Comparison of ENCODE assay signal across 9 cellular contexts in genomic region chr10:4956955-4957645, GRCh38. TPM values are rescaled to one million over a fixed set of nuclear protein-coding genes. Genes with fewer than 3 reads are reported as not detected.
DNase-seq lines count a peak whose midpoint lies in the region; ATAC-seq, FAIRE-seq and TF ChIP-seq lines count a peak whose summit lies in the region.
"Not testable (repeated sequence)": the region's sequence is repeated elsewhere in the genome, so short reads cannot be mapped to it uniquely, and the experiment has no call there.
"Had no signal": no experiment of that assay in that cellular context is flagged by ENCODE, and none has a peak within 500 bp of the region (broad histone marks: within the 10 kb centered on the region; RNA-seq: fewer than 3 reads in every experiment).

No MANE protein-coding gene starts in this region.

- WGBS in K562 (ENCODE audit: insufficient coverage, low coverage, missing lambda C conversion rate): 15% methylated on average over 4 of the region's 5 CpGs
- 18% methylated on average over 5 of the region's 5 CpGs for WGBS in HepG2 (ENCODE audit: low lambda C conversion rate)

- H3K4me3 Mint-ChIP-seq in progenitor cell of endocrine pancreas (ENCODE audit: low read depth): not testable (repeated sequence)

- not testable (repeated sequence) for H3K36me3 Mint-ChIP-seq in progenitor cell of endocrine pancreas (ENCODE audit: insufficient read depth)

- H3K9me1 ChIP-seq in K562 (ENCODE audit: control insufficient read depth, insufficient read depth, low read length): not testable (repeated sequence)

- H3K27me3 Mint-ChIP-seq in progenitor cell of endocrine pancreas: not testable (repeated sequence)

- FAIRE-seq in K562 (lab: Jason Lieb, UNC): peak; percentile 61
- peak; percentile 91 for FAIRE-seq in bronchial epithelial cell (lab: Jason Lieb, UNC)
- peak; percentile 94 for FAIRE-seq in HepG2 (lab: Jason Lieb, UNC)

- H3K27me3 ChIP-seq in PC-3 (ENCODE audit: low read length); K562 (ENCODE audit: control insufficient read depth in 2 of 2, insufficient read depth in 2 of 2, low read length in 2 of 2); bronchial epithelial cell (ENCODE audit: control insufficient read depth, insufficient read depth, low read length); foreskin keratinocyte; HepG2 (ENCODE audit: control insufficient read depth in 1 of 2, insufficient read depth in 2 of 2, low read length in 2 of 2): not testable (repeated sequence)

- peak; percentile 93 for ATAC-seq in PC-3
- peak; percentile 64 for ATAC-seq in K562
- peak; percentile 41 for ATAC-seq in foreskin keratinocyte
- peak; percentile 86 for ATAC-seq in HepG2

- in situ Hi-C loops in Caki2 (cut with HindIII; ENCODE audit: low pct_unique_long_range_greater_than_20kb, low sequenced_read_pairs): loop anchor here (10.0 kb wide), 1 partner anchor 48 kb away; the partner anchor contains the start of gene AKR1C2
- in situ Hi-C loops in K562 (cut with MboI): loop anchor here (5.0 kb wide), 1 partner anchor 50 kb away; no protein-coding TSS in a partner anchor
- in situ Hi-C loops in HepG2 (cut with HindIII; ENCODE audit: extremely low pct_ligation_motif_present, low pct_unique_long_range_greater_than_20kb): not testable (repeated sequence)

- not testable (repeated sequence) for H3K79me2 ChIP-seq in PC-3 (ENCODE audit: low read length); K562 (ENCODE audit: control insufficient read depth, insufficient read depth, low read length); HepG2 (ENCODE audit: insufficient read depth, low read length)

- H3K4me2 ChIP-seq in PC-3 (ENCODE audit: low read length) (0 out of 2 replicates have a peak overlapping the region, but pooled peaks have one; percentile 26), HepG2 (ENCODE audit: low read depth, low read length) (0 out of 2 replicates have a peak overlapping the region, but pooled peaks have one; percentile 32)
- not testable (repeated sequence) for H3K4me2 ChIP-seq in K562 (ENCODE audit: insufficient read depth, low read length)

- TF ChIP-seq POLR2A in K562 (conservative IDR thresholded peaks at IDR 0.05); HepG2 (IDR thresholded peaks at IDR 0.05; ENCODE audit: insufficient read depth in 1 of 2, low read depth in 2 of 2, low read length in 2 of 2): not testable (repeated sequence)

- not testable (repeated sequence) for H3K36me3 ChIP-seq in PC-3 (ENCODE audit: low read depth, low read length); K562 (ENCODE audit: control insufficient read depth, insufficient read depth, low read length); bronchial epithelial cell (ENCODE audit: control insufficient read depth, insufficient read depth, low read length); HepG2 (replicated peaks in 1 of 2; ENCODE audit: control insufficient read depth in 1 of 2, insufficient read depth in 2 of 2, low read length in 2 of 2)

- not testable (repeated sequence) for TF ChIP-seq EP300 in K562 (IDR thresholded peaks at IDR 0.05; ENCODE audit: low read length)
- TF ChIP-seq EP300 in HepG2 (IDR thresholded peaks at IDR 0.05; ENCODE audit: low read depth in 2 of 2, low read length in 2 of 2) (peak in 1 of 2 experiments; percentile 65; a peak in 1 of 4 replicates), HepG2 (CRISPR knock-in tag; IDR thresholded peaks at IDR 0.05; ENCODE audit: borderline replicate concordance) (peak; percentile 29; the same call in 1 of the 2 replicates)

- not testable (repeated sequence) for H3K9me2 ChIP-seq in PC-3 (replicated peaks; ENCODE audit: low read length)

- POLR2A ChIA-PET in PC-3 (lab: Charles Lee; ENCODE audit: unreplicated experiment); K562 (lab: Yijun Ruan, JAX): not testable (repeated sequence)
- POLR2A ChIA-PET in HepG2 (lab: Yijun Ruan, JAX): interaction anchor here (0.9 to 1.5 kb wide), 2 partner anchors 9 kb away, joined by 3 to 4 read pairs; no protein-coding TSS in a partner anchor

- not testable (repeated sequence) for H3F3A ChIP-seq in PC-3 (ENCODE audit: low read length, unreplicated experiment)

- TF ChIP-seq RAD21 in K562 (CRISPR knock-in tag; conservative IDR thresholded peaks at IDR 0.05 in 1 of 2, IDR thresholded peaks at IDR 0.05 in 1 of 2); HepG2 (CRISPR knock-in tag; IDR thresholded peaks at IDR 0.05): not testable (repeated sequence)

- TF ChIP-seq CTCF in PC-3 (conservative IDR thresholded peaks at IDR 0.05; ENCODE audit: low read depth, low read length); K562 (IDR thresholded peaks at IDR 0.05 in 2 of 3, conservative IDR thresholded peaks at IDR 0.05 in 1 of 3; ENCODE audit: insufficient read depth in 2 of 3, low read depth in 1 of 3, low read length in 3 of 3); bronchial epithelial cell (IDR thresholded peaks at IDR 0.05; ENCODE audit: insufficient read depth, low read length, severe bottlenecking); foreskin keratinocyte (conservative IDR thresholded peaks at IDR 0.05); HepG2 (CRISPR knock-in tag; IDR thresholded peaks at IDR 0.05); progenitor cell of endocrine pancreas (IDR thresholded peaks at IDR 0.05; ENCODE audit: unreplicated experiment): not testable (repeated sequence)

- H3K9me3 ChIP-seq in PC-3 (ENCODE audit: low read length); K562 (replicated peaks; ENCODE audit: control insufficient read depth, insufficient read depth, low read depth, low read length); HepG2 (ENCODE audit: low read length): not testable (repeated sequence)

- H3K4me3 ChIP-seq in PC-3 (ENCODE audit: low read length); K562; bronchial epithelial cell (ENCODE audit: low read depth, low read length); HepG2 (replicated peaks in 1 of 3; ENCODE audit: insufficient read depth in 1 of 3, low read depth in 2 of 3, low read length in 3 of 3): not testable (repeated sequence)

- H4K20me1 ChIP-seq in PC-3 (ENCODE audit: low read length); K562 (replicated peaks; ENCODE audit: control insufficient read depth, insufficient read depth, low read length); HepG2 (ENCODE audit: insufficient read depth, low read length): not testable (repeated sequence)

- not testable (repeated sequence) for BruUV-seq in PC-3 (replicated peaks; lab: Mats Ljungman, UMichigan); K562 (replicated peaks; lab: Mats Ljungman, UMichigan)
- TSS peak; percentile 79 for BruUV-seq in HepG2 (replicated peaks; lab: Mats Ljungman, UMichigan)

- not testable (repeated sequence) for H2AFZ ChIP-seq in PC-3 (ENCODE audit: low read length)
- H2AFZ ChIP-seq in K562 (ENCODE audit: low read depth, low read length) (0 out of 2 replicates have a peak overlapping the region, but pooled peaks have one; percentile 16), HepG2 (ENCODE audit: low read length) (peak overlapping the region; percentile 27)

- H3K4me1 Mint-ChIP-seq in progenitor cell of endocrine pancreas (ENCODE audit: low read depth): not testable (repeated sequence)

- intact Hi-C loops in PC-3 (cut with micrococcal nuclease): loop anchor here (10.0 kb wide), 1 partner anchor 102 kb away; no protein-coding TSS in a partner anchor
- intact Hi-C loops in K562 (cut with micrococcal nuclease); HepG2 (cut with micrococcal nuclease; ENCODE audit: unreplicated experiment): not testable (repeated sequence)

- H3K4me1 ChIP-seq in PC-3 (ENCODE audit: insufficient read depth, low read length); K562 (replicated peaks in 1 of 2; ENCODE audit: control insufficient read depth in 2 of 2, insufficient read depth in 2 of 2, low read length in 2 of 2); foreskin keratinocyte: not testable (repeated sequence)
- H3K4me1 ChIP-seq in HepG2 (ENCODE audit: insufficient read depth, low read length): peaks cover 55% of the 10 kb centered on the region

- peak overlapping the region; percentile 66 for H3K27ac ChIP-seq in PC-3 (ENCODE audit: low read length)
- H3K27ac ChIP-seq in K562 (ENCODE audit: extremely low read depth, low read depth, low read length); foreskin keratinocyte: not testable (repeated sequence)
- peak overlapping the region; percentile 71 for H3K27ac ChIP-seq in HepG2 (ENCODE audit: extremely low read length, insufficient read depth, low read length)

- DNase-seq in Caki2 (ENCODE audit: low read depth) (peak; percentile 82), PC-3 (peak; percentile 61), K562 (ENCODE audit: extremely low read depth in 1 of 4, low spot score in 3 of 4) (peak in 1 of 4 experiments; percentile 30), bronchial epithelial cell (ENCODE audit: low read depth) (peak; percentile 65), HepG2 (ENCODE audit: low spot score) (peak; percentile 81)
- not testable (repeated sequence) for DNase-seq in foreskin keratinocyte; progenitor cell of endocrine pancreas (ENCODE audit: low spot score, unreplicated experiment)

- not testable (repeated sequence) for H3K9ac ChIP-seq in PC-3 (ENCODE audit: low read length); K562 (ENCODE audit: insufficient read depth in 1 of 2, low read depth in 2 of 2, low read length in 2 of 2); HepG2 (ENCODE audit: insufficient read depth, low read depth, low read length)

- H3K9me3 Mint-ChIP-seq in progenitor cell of endocrine pancreas (ENCODE audit: low read depth): not testable (repeated sequence)

- CTCF ChIA-PET in PC-3 (lab: Charles Lee); K562 (lab: Yijun Ruan, JAX; ENCODE audit: low intra/inter-chr PET ratio); HepG2 (lab: Yijun Ruan, JAX; ENCODE audit: low intra/inter-chr PET ratio, low total read pairs): not testable (repeated sequence)

- H3K27ac Mint-ChIP-seq in progenitor cell of endocrine pancreas: peak overlapping the region; percentile 8

RNA-seq across cellular contexts. Expression of gene AKR1C1, which starts 6.1 kb away (rescaled TPM):
- total RNA-seq in Caki2 (2014; rRNA removed; shearing (Covaris generic); ENCODE audit: low replicate concordance): 6,987 and 7,564 TPM in 2 replicates
- total RNA-seq in PC-3 (2014; rRNA removed) (1.8 and 3.2 TPM in 2 replicates), K562 (2014; rRNA removed) (43.5 and 48.7 TPM in 2 replicates), K562 (2014; rRNA removed; fragmentation: Illumina TruSeq; extraction: Trizol) (82.4 and 83.2 TPM in 2 replicates), K562 (2015; rRNA removed; fragmentation: Illumina TruSeq; extraction: Trizol) (63.9 and 67.7 TPM in 2 replicates), K562 (2021) (75.9 and 80.0 TPM in 2 replicates), bronchial epithelial cell (63.2 and 113 TPM in 2 replicates), foreskin keratinocyte (7.6 and 10.6 TPM in 2 replicates), HepG2 (2016; rRNA removed; fragmentation: Illumina TruSeq; extraction: Trizol) (2,238 and 3,445 TPM in 2 replicates), progenitor cell of endocrine pancreas (4.8 and 6.6 TPM in 2 replicates)
- total RNA-seq in K562 (2011; cell fraction: chromatin; rRNA removed; ENCODE audit: low replicate concordance): 36.5 and 72.6 TPM in 2 replicates
- 22.3 and 25.3 TPM in 2 replicates for total RNA-seq in K562 (2011; cell fraction: nucleolus; rRNA removed)
- total RNA-seq in K562 (2011; cell fraction: nucleoplasm; rRNA removed): 38.8 and 56.3 TPM in 2 replicates
- polyA plus RNA-seq in K562 (2011; rRNA removed) (50.5 and 180 TPM in 2 replicates), K562 (2014; fragmentation: Illumina TruSeq; extraction: Trizol) (118 and 119 TPM in 2 replicates), K562 (2014; fragmentation: Nextera tagmentation; extraction: Ambion mirVana) (10 to 100 TPM; 74.3 to 83.8 TPM), K562 (2014; rRNA removed) (86.6 and 88.7 TPM in 2 replicates), foreskin keratinocyte (9.0 and 10.2 TPM in 2 replicates), HepG2 (2011; rRNA removed) (885 and 948 TPM in 2 replicates)
- polyA plus RNA-seq in K562 (2011; cell fraction: cytosol; rRNA removed): 36.9 and 138 TPM in 2 replicates
- 29.3 and 50.1 TPM in 2 replicates for polyA plus RNA-seq in K562 (2011; cell fraction: nucleus; rRNA removed)
- 65.7 and 95.2 TPM in 2 replicates for polyA plus RNA-seq in K562 (2012)
- 37.0 and 121 TPM in 2 replicates for polyA minus RNA-seq in K562 (2011; rRNA and poly(A)+ RNA removed)
- 9.2 and 47.7 TPM in 2 replicates for polyA minus RNA-seq in K562 (2011; cell fraction: cytosol; rRNA and poly(A)+ RNA removed)
- polyA minus RNA-seq in K562 (2011; cell fraction: nucleus; rRNA and poly(A)+ RNA removed): 23.7 and 26.7 TPM in 2 replicates
- total RNA-seq in HepG2 (2016; cell fraction: cytosol; rRNA removed; fragmentation: Illumina TruSeq; extraction: Trizol; ENCODE audit: low read depth): 260 and 286 TPM in 2 replicates
- 2,230 and 3,407 TPM in 2 replicates for total RNA-seq in HepG2 (2016; cell fraction: insoluble cytoplasmic fraction; rRNA removed; fragmentation: Illumina TruSeq; extraction: Trizol)
- 374 and 428 TPM in 2 replicates for total RNA-seq in HepG2 (2016; cell fraction: membrane; rRNA removed; fragmentation: Illumina TruSeq; extraction: Trizol)
- total RNA-seq in HepG2 (2016; cell fraction: nucleus; rRNA removed; fragmentation: Illumina TruSeq; extraction: Trizol): 793 and 846 TPM in 2 replicates
- 828 and 865 TPM in 2 replicates for polyA plus RNA-seq in HepG2 (2011; cell fraction: cytosol; rRNA removed)
- 305 and 371 TPM in 2 replicates for polyA plus RNA-seq in HepG2 (2011; cell fraction: nucleus; rRNA removed)
- polyA plus RNA-seq in HepG2 (2012): 1,096 and 2,304 TPM in 2 replicates
- polyA plus RNA-seq in HepG2 (2016; cell fraction: cytosol; fragmentation: Illumina TruSeq; extraction: Trizol; ENCODE audit: low read depth): 300 and 314 TPM in 2 replicates
- 3,286 and 3,327 TPM in 2 replicates for polyA plus RNA-seq in HepG2 (2016; cell fraction: insoluble cytoplasmic fraction; fragmentation: Illumina TruSeq; extraction: Trizol; ENCODE audit: low read depth)
- polyA plus RNA-seq in HepG2 (2016; cell fraction: membrane; fragmentation: Illumina TruSeq; extraction: Trizol; ENCODE audit: low read depth): 290 and 331 TPM in 2 replicates
- 1,050 and 1,147 TPM in 2 replicates for polyA plus RNA-seq in HepG2 (2016; cell fraction: nucleus; fragmentation: Illumina TruSeq; extraction: Trizol; ENCODE audit: insufficient read depth, low read depth)
- 2.0 and 396 TPM in 2 replicates for polyA minus RNA-seq in HepG2 (2011; rRNA and poly(A)+ RNA removed; ENCODE audit: low replicate concordance)
- 248 and 276 TPM in 2 replicates for polyA minus RNA-seq in HepG2 (2011; cell fraction: cytosol; rRNA and poly(A)+ RNA removed)
- 488 and 587 TPM in 2 replicates for polyA minus RNA-seq in HepG2 (2011; cell fraction: nucleus; rRNA and poly(A)+ RNA removed)
- polyA plus RNA-seq: CD8-positive, alpha-beta memory T cell had no signal

RNA-seq across cellular contexts. Expression of gene AKR1C2, which starts 46.6 kb away (rescaled TPM):
- 1,417 and 1,499 TPM in 2 replicates for total RNA-seq in Caki2 (2014; rRNA removed; shearing (Covaris generic); ENCODE audit: low replicate concordance)
- total RNA-seq in PC-3 (2014; rRNA removed): 0.66 TPM in 1 of 2 replicates, not detected in the other
- total RNA-seq in K562 (2011; cell fraction: chromatin; rRNA removed; ENCODE audit: low replicate concordance): 9.6 and 17.1 TPM in 2 replicates
- 5.5 and 5.8 TPM in 2 replicates for total RNA-seq in K562 (2011; cell fraction: nucleolus; rRNA removed)
- total RNA-seq in K562 (2011; cell fraction: nucleoplasm; rRNA removed): 7.6 and 12.6 TPM in 2 replicates
- 13.8 and 15.1 TPM in 2 replicates for total RNA-seq in K562 (2014; rRNA removed)
- total RNA-seq in K562 (2014; rRNA removed; fragmentation: Illumina TruSeq; extraction: Trizol): 28.2 and 30.5 TPM in 2 replicates
- total RNA-seq in K562 (2015; rRNA removed; fragmentation: Illumina TruSeq; extraction: Trizol): 20.4 and 20.8 TPM in 2 replicates
- 29.4 and 31.3 TPM in 2 replicates for total RNA-seq in K562 (2021)
- polyA plus RNA-seq in K562 (2011; rRNA removed): 27.8 and 74.0 TPM in 2 replicates
- 15.3 and 30.7 TPM in 2 replicates for polyA plus RNA-seq in K562 (2011; cell fraction: cytosol; rRNA removed)
- 16.8 and 23.7 TPM in 2 replicates for polyA plus RNA-seq in K562 (2011; cell fraction: nucleus; rRNA removed)
- polyA plus RNA-seq in K562 (2012): 27.7 and 32.2 TPM in 2 replicates
- 29.9 and 30.5 TPM in 2 replicates for polyA plus RNA-seq in K562 (2014; fragmentation: Illumina TruSeq; extraction: Trizol)
- polyA plus RNA-seq in K562 (2014; fragmentation: Nextera tagmentation; extraction: Ambion mirVana): 10 to 100 TPM; 49.2 to 59.2 TPM
- polyA plus RNA-seq in K562 (2014; rRNA removed): 29.0 and 35.4 TPM in 2 replicates
- 15.3 and 36.2 TPM in 2 replicates for polyA minus RNA-seq in K562 (2011; rRNA and poly(A)+ RNA removed)
- polyA minus RNA-seq in K562 (2011; cell fraction: cytosol; rRNA and poly(A)+ RNA removed): 5.4 and 16.5 TPM in 2 replicates
- 5.4 and 5.9 TPM in 2 replicates for polyA minus RNA-seq in K562 (2011; cell fraction: nucleus; rRNA and poly(A)+ RNA removed)
- total RNA-seq in bronchial epithelial cell: 191 and 222 TPM in 2 replicates
- total RNA-seq in foreskin keratinocyte: 6.8 and 8.6 TPM in 2 replicates
- 9.0 and 10.0 TPM in 2 replicates for polyA plus RNA-seq in foreskin keratinocyte
- 900 and 1,454 TPM in 2 replicates for total RNA-seq in HepG2 (2016; rRNA removed; fragmentation: Illumina TruSeq; extraction: Trizol)
- 163 and 172 TPM in 2 replicates for total RNA-seq in HepG2 (2016; cell fraction: cytosol; rRNA removed; fragmentation: Illumina TruSeq; extraction: Trizol; ENCODE audit: low read depth)
- 917 and 1,471 TPM in 2 replicates for total RNA-seq in HepG2 (2016; cell fraction: insoluble cytoplasmic fraction; rRNA removed; fragmentation: Illumina TruSeq; extraction: Trizol)
- 212 and 232 TPM in 2 replicates for total RNA-seq in HepG2 (2016; cell fraction: membrane; rRNA removed; fragmentation: Illumina TruSeq; extraction: Trizol)
- 280 and 324 TPM in 2 replicates for total RNA-seq in HepG2 (2016; cell fraction: nucleus; rRNA removed; fragmentation: Illumina TruSeq; extraction: Trizol)
- 119 and 140 TPM in 2 replicates for polyA plus RNA-seq in HepG2 (2011; rRNA removed)
- 90.1 and 101 TPM in 2 replicates for polyA plus RNA-seq in HepG2 (2011; cell fraction: cytosol; rRNA removed)
- polyA plus RNA-seq in HepG2 (2011; cell fraction: nucleus; rRNA removed): 40.5 and 42.4 TPM in 2 replicates
- polyA plus RNA-seq in HepG2 (2012): 278 and 553 TPM in 2 replicates
- 180 and 201 TPM in 2 replicates for polyA plus RNA-seq in HepG2 (2016; cell fraction: cytosol; fragmentation: Illumina TruSeq; extraction: Trizol; ENCODE audit: low read depth)
- 1,564 and 1,598 TPM in 2 replicates for polyA plus RNA-seq in HepG2 (2016; cell fraction: insoluble cytoplasmic fraction; fragmentation: Illumina TruSeq; extraction: Trizol; ENCODE audit: low read depth)
- 191 and 221 TPM in 2 replicates for polyA plus RNA-seq in HepG2 (2016; cell fraction: membrane; fragmentation: Illumina TruSeq; extraction: Trizol; ENCODE audit: low read depth)
- 438 and 449 TPM in 2 replicates for polyA plus RNA-seq in HepG2 (2016; cell fraction: nucleus; fragmentation: Illumina TruSeq; extraction: Trizol; ENCODE audit: insufficient read depth, low read depth)
- 5.2 and 46.8 TPM in 2 replicates for polyA minus RNA-seq in HepG2 (2011; rRNA and poly(A)+ RNA removed; ENCODE audit: low replicate concordance)
- 39.8 and 42.3 TPM in 2 replicates for polyA minus RNA-seq in HepG2 (2011; cell fraction: cytosol; rRNA and poly(A)+ RNA removed)
- polyA minus RNA-seq in HepG2 (2011; cell fraction: nucleus; rRNA and poly(A)+ RNA removed): 57.6 and 75.3 TPM in 2 replicates
- total RNA-seq in progenitor cell of endocrine pancreas: 7.2 and 12.6 TPM in 2 replicates
- total RNA-seq: CD4-positive, CD25-positive, alpha-beta regulatory T cell; CD8-positive, alpha-beta memory T cell had no signal
- polyA plus RNA-seq: CD4-positive, CD25-positive, alpha-beta regulatory T cell; CD8-positive, alpha-beta memory T cell had no signal

Comparison
In these comparisons a context has a peak if more than half of its experiments do, and no peak if none do; other contexts are left out.
1. ATAC-seq: peak in every context shown above with its lines; median percentile 93 in PC-3; 86 in HepG2; 64 in K562; 41 in foreskin keratinocyte.